In genomic region chr2:38098351-38099095, GRCh38 we compare ENCODE assay signal across 9 cellular contexts. TPM values are rescaled to one million over a fixed set of nuclear protein-coding genes. Genes with fewer than 3 reads are reported as not detected.
DNase-seq lines count a peak whose midpoint lies in the region; ATAC-seq, FAIRE-seq and TF ChIP-seq lines count a peak whose summit lies in the region.
"Had no signal": no experiment of that assay in that cellular context is flagged by ENCODE, and none has a peak within 500 bp of the region (broad histone marks: within the 10 kb centered on the region; RNA-seq: fewer than 3 reads in every experiment).

No MANE protein-coding gene starts in this region.

- H3K9me3 ChIP-seq in heart right ventricle (peaks cover 0 to 9% (median 0%) of the 10 kb centered on the region in 11 donors), gastrocnemius medialis (no peaks in the 10 kb centered on the region), body of pancreas (no peaks in the 10 kb centered on the region)

- peak; percentile 82 for FAIRE-seq in GM19239 (lab: Jason Lieb, UNC)

- DNase-seq in GM19239 (ENCODE audit: insufficient read length, low spot score) (no peak), heart right ventricle (peak in 1 of 2 donors; percentile 43), gastrocnemius medialis (no peak), body of pancreas (no peak), amygdala (lab: John Stamatoyannopoulos, UW) (no peak)
- DNase-seq: NCI-H1930 had no signal

- ATAC-seq in activated T-helper 17 cell treated with anti-CD3 and anti-CD28 coated beads, Interleukin-2, amount 50 U/mL, for 72 hours (replicated peaks) = no peak
- ATAC-seq in heart right ventricle (peak in 6 of 8 donors; percentile 21 to 46 (median 30)), gastrocnemius medialis (no peak), body of pancreas (no peak), GM18870 (IDR thresholded peaks at IDR 0.05; ENCODE audit: unreplicated experiment) (no peak), GM18909 (IDR thresholded peaks at IDR 0.05; ENCODE audit: poor library complexity, unreplicated experiment) (no peak)

- peaks cover 12 to 70% (median 53%) of the 10 kb centered on the region in 9 donors for H3K4me1 ChIP-seq in heart right ventricle
- H3K4me1 ChIP-seq in gastrocnemius medialis = peaks cover 8 to 25% of the 10 kb centered on the region in 2 donors
- H3K4me1 ChIP-seq in body of pancreas = no peaks in the 10 kb centered on the region

- H3K27me3 ChIP-seq in heart right ventricle (peaks cover 0 to 64% (median 7%) of the 10 kb centered on the region in 7 donors), gastrocnemius medialis (peaks cover 0 to 21% (median 6%) of the 10 kb centered on the region in 3 donors), body of pancreas (no peaks in the 10 kb centered on the region)

- H3K27ac ChIP-seq in heart right ventricle = peak overlapping the region; percentile 27 to 84 (median 70)
- H3K27ac ChIP-seq in gastrocnemius medialis = peak overlapping the region; percentile 35 to 52 (median 46)
- peak overlapping the region in 2 of 4 donors; percentile 2 to 28 for H3K27ac ChIP-seq in body of pancreas

- H3K4me1 Mint-ChIP-seq in activated T-helper 17 cell treated with anti-CD3 and anti-CD28 coated beads, Interleukin-2, amount 50 U/mL, for 72 hours = peaks cover 17% of the 10 kb centered on the region

- H3K9me3 Mint-ChIP-seq in activated T-helper 17 cell treated with anti-CD3 and anti-CD28 coated beads, Interleukin-2, amount 50 U/mL, for 72 hours = no peaks in the 10 kb centered on the region

- TF ChIP-seq POLR2A in gastrocnemius medialis (IDR thresholded peaks at IDR 0.05) = no peak
- no peak for TF ChIP-seq POLR2A in body of pancreas (IDR thresholded peaks at IDR 0.05)

- peaks cover 56% of the 10 kb centered on the region for H3K27me3 Mint-ChIP-seq in activated T-helper 17 cell treated with anti-CD3 and anti-CD28 coated beads, Interleukin-2, amount 50 U/mL, for 72 hours

- TF ChIP-seq CTCF in heart right ventricle (IDR thresholded peaks at IDR 0.05) = no peak
- TF ChIP-seq CTCF in gastrocnemius medialis (IDR thresholded peaks at IDR 0.05 in 4 of 5, conservative IDR thresholded peaks at IDR 0.05 in 1 of 5) = no peak
- no peak for TF ChIP-seq CTCF in body of pancreas (IDR thresholded peaks at IDR 0.05)

- in situ Hi-C loops in gastrocnemius medialis (cut with MboI; ENCODE audit: low sequenced_read_pairs in 4 of 4) = no loop called here

- H3K4me3 ChIP-seq in heart right ventricle (peak overlapping the region in 6 of 10 donors; percentile 19 to 40 (median 27)), gastrocnemius medialis (peak overlapping the region in 3 of 4 donors; percentile 9 to 22 (median 16)), body of pancreas (no peak overlapping the region)

- H3K36me3 Mint-ChIP-seq in activated T-helper 17 cell treated with anti-CD3 and anti-CD28 coated beads, Interleukin-2, amount 50 U/mL, for 72 hours (ENCODE audit: low read depth) = no peaks in the 10 kb centered on the region

- peak overlapping the region; percentile 2 for H3K4me3 Mint-ChIP-seq in activated T-helper 17 cell treated with anti-CD3 and anti-CD28 coated beads, Interleukin-2, amount 50 U/mL, for 72 hours

- no peaks in the 10 kb centered on the region for H3K36me3 ChIP-seq in heart right ventricle
- no peaks in the 10 kb centered on the region for H3K36me3 ChIP-seq in gastrocnemius medialis
- H3K36me3 ChIP-seq in body of pancreas (replicated peaks in 1 of 2; ENCODE audit: insufficient read depth in 1 of 2, low read depth in 2 of 2) = no peaks in the 10 kb centered on the region

- H3K27ac Mint-ChIP-seq in activated T-helper 17 cell treated with anti-CD3 and anti-CD28 coated beads, Interleukin-2, amount 50 U/mL, for 72 hours = no peak overlapping the region

- intact Hi-C loops in heart right ventricle (cut with DNase I) = no loop called here
- intact Hi-C loops in gastrocnemius medialis (cut with DNase I; ENCODE audit: low total_unique reads) = no loop called here
- intact Hi-C loops in body of pancreas (cut with DNase I) = no loop called here

- WGBS in heart right ventricle, 2 donors = 12 to 25% methylated on average over 12 of the region's 12 CpGs
- 26 to 28% methylated on average over 12 of the region's 12 CpGs for WGBS in body of pancreas, 2 donors

RNA-seq across cellular contexts. Expression of gene CYP1B1, which starts 22.6 kb away (rescaled TPM):
- 10 to 100 TPM; 25.5 to 40.8 TPM for total RNA-seq in activated T-helper 17 cell treated with anti-CD3 and anti-CD28 coated beads, Interleukin-2, amount 50 U/mL, for 72 hours
- total RNA-seq in heart right ventricle (10 to 100 TPM in 9 of 10 donors, 1 to 10 TPM in 1; 8.5 to 89.3 (median 18.6) TPM), gastrocnemius medialis (10 to 100 TPM in 2 of 4 donors, 1 to 10 TPM in 2; 2.5 to 29.1 (median 9.7) TPM), body of pancreas (10 to 100 TPM in 1 of 2 donors, 1 to 10 TPM in 1; 9.1 to 22.4 TPM)
- 1 to 10 TPM; 7.2 to 7.9 TPM for polyA plus RNA-seq in heart right ventricle

Comparison
In these comparisons a context has a peak if more than half of its experiments do, and no peak if none do; other contexts are left out.
1. ATAC-seq: peak in heart right ventricle (6 of 8); none in activated T-helper 17 cell treated with anti-CD3 and anti-CD28 coated beads, Interleukin-2, amount 50 U/mL, for 72 hours (single experiment), gastrocnemius medialis (0 of 2), body of pancreas (single experiment), GM18870 (single experiment) and GM18909 (single experiment).
2. H3K4me3 ChIP-seq: peak in heart right ventricle (6 of 10) and gastrocnemius medialis (3 of 4); none in body of pancreas (0 of 2).